ENCODE assay signal across 8 cellular contexts in genomic region chr3:98039322-98040024, GRCh38. TPM values are rescaled to one million over a fixed set of nuclear protein-coding genes. Genes with fewer than 3 reads are reported as not detected.
DNase-seq lines count a peak whose midpoint lies in the region; ATAC-seq and TF ChIP-seq lines count a peak whose summit lies in the region.

No MANE protein-coding gene starts in this region.

- peak overlapping the region; percentile 87 for H3K4me3 Mint-ChIP-seq in activated naive CD8-positive, alpha-beta T cell treated with anti-CD3 and anti-CD28 coated beads, Interleukin-2, amount 10 ng/mL, durations not matched to agents 7 days and 5 days

- no peaks in the 10 kb centered on the region for H3K36me3 Mint-ChIP-seq in activated naive CD8-positive, alpha-beta T cell treated with anti-CD3 and anti-CD28 coated beads, Interleukin-2, amount 10 ng/mL, durations not matched to agents 7 days and 5 days

- H3K27me3 Mint-ChIP-seq in activated naive CD8-positive, alpha-beta T cell treated with anti-CD3 and anti-CD28 coated beads, Interleukin-2, amount 10 ng/mL, durations not matched to agents 7 days and 5 days: peaks cover 49% of the 10 kb centered on the region

- H3K27ac Mint-ChIP-seq in activated naive CD8-positive, alpha-beta T cell treated with anti-CD3 and anti-CD28 coated beads, Interleukin-2, amount 10 ng/mL, durations not matched to agents 7 days and 5 days: peak overlapping the region; percentile 85

- WGBS in heart left ventricle, 4 donors: 15 to 17% (median 16%) methylated on average over 13 of the region's 13 CpGs
- WGBS in prostate gland: 15% methylated on average over 13 of the region's 13 CpGs
- WGBS in urinary bladder: 15% methylated on average over 13 of the region's 13 CpGs

- peaks cover 0 to 25% (median 0%) of the 10 kb centered on the region in 9 donors for H3K27me3 ChIP-seq in heart left ventricle
- no peaks in the 10 kb centered on the region for H3K27me3 ChIP-seq in prostate gland (replicated peaks; ENCODE audit: insufficient read depth)

- H3K9me3 Mint-ChIP-seq in activated naive CD8-positive, alpha-beta T cell treated with anti-CD3 and anti-CD28 coated beads, Interleukin-2, amount 10 ng/mL, durations not matched to agents 7 days and 5 days: peaks cover 4% of the 10 kb centered on the region

- intact Hi-C loops in heart left ventricle (cut with DNase I): loop anchor here (1.0 to 10.0 kb wide), 7 partner anchors 289 to 775 kb away; no protein-coding TSS in a partner anchor
- intact Hi-C loops in prostate gland (cut with DNase I): loop anchor here (5.0 kb wide), 2 partner anchors 288 to 303 kb away; no protein-coding TSS in a partner anchor

- TF ChIP-seq POLR2A in heart left ventricle (IDR thresholded peaks at IDR 0.05) (no peak), prostate gland (IDR thresholded peaks at IDR 0.05) (no peak)

- TF ChIP-seq CTCF in GM12873 (IDR thresholded peaks at IDR 0.05; ENCODE audit: insufficient read depth, low read depth, low read length, missing control alignments) (peak; percentile 77), heart left ventricle (IDR thresholded peaks at IDR 0.05) (peak; percentile 74 to 94 (median 84)), prostate gland (IDR thresholded peaks at IDR 0.05) (peak; percentile 76 to 98 (median 85))

- H3K4me1 ChIP-seq in heart left ventricle (peaks cover 0 to 6% (median 0%) of the 10 kb centered on the region in 12 donors), prostate gland (replicated peaks) (no peaks in the 10 kb centered on the region), urinary bladder (ENCODE audit: insufficient read depth) (no peaks in the 10 kb centered on the region)

- H3K4me3 ChIP-seq in heart left ventricle: peak overlapping the region in 9 of 12 donors; percentile 20 to 51 (median 36)
- no peak overlapping the region for H3K4me3 ChIP-seq in prostate gland
- no peak overlapping the region for H3K4me3 ChIP-seq in urinary bladder (ENCODE audit: low read depth, low read length)

- H3K27ac ChIP-seq in heart left ventricle (no peak overlapping the region), prostate gland (no peak overlapping the region), urinary bladder (ENCODE audit: low read depth) (peak overlapping the region; percentile 60)

- peaks cover 5% of the 10 kb centered on the region for H3K4me1 Mint-ChIP-seq in activated naive CD8-positive, alpha-beta T cell treated with anti-CD3 and anti-CD28 coated beads, Interleukin-2, amount 10 ng/mL, durations not matched to agents 7 days and 5 days

- POLR2A ChIA-PET in activated naive CD8-positive, alpha-beta T cell treated with anti-CD3 and anti-CD28 coated beads, Interleukin-2, amount 10 ng/mL, durations not matched to agents 7 days and 5 days (lab: Charles Lee): interaction anchor here (1.0 kb wide), 1 partner anchor 484 kb away, joined by 3 read pairs; the partner anchor contains the start of gene CLDND1

- H3K36me3 ChIP-seq in heart left ventricle (no peaks in the 10 kb centered on the region), prostate gland (no peaks in the 10 kb centered on the region), urinary bladder (ENCODE audit: insufficient read depth) (no peaks in the 10 kb centered on the region)

- H3K9me3 ChIP-seq in heart left ventricle (peaks cover 0 to 15% (median 3%) of the 10 kb centered on the region in 12 donors), prostate gland (no peaks in the 10 kb centered on the region)

- ATAC-seq in HG02678 (IDR thresholded peaks at IDR 0.05; ENCODE audit: unreplicated experiment) (peak; percentile 97), heart left ventricle (peak; percentile 58 to 94 (median 84))
- peak; percentile 98 for ATAC-seq in activated naive CD8-positive, alpha-beta T cell treated with anti-CD3 and anti-CD28 coated beads, Interleukin-2, amount 10 ng/mL, durations not matched to agents 7 days and 5 days (ENCODE audit: low read depth)

- peak; percentile 87 for DNase-seq in NCI-H1092 treated with DMSO at 0.1 percent for 48 hours (lab: John Stamatoyannopoulos, UW)
- DNase-seq in SKM-1 treated with dmso at 0.1 percent for 144 hours (lab: John Stamatoyannopoulos, UW; ENCODE audit: unreplicated experiment): peak; percentile 86
- DNase-seq in activated naive CD8-positive, alpha-beta T cell treated with anti-CD3 and anti-CD28 coated beads, Interleukin-2, amount 10 ng/mL, durations not matched to agents 7 days and 5 days: peak; percentile 56
- peak in 3 of 5 donors; percentile 13 to 31 (median 19) for DNase-seq in heart left ventricle
- DNase-seq in prostate gland (ENCODE audit: low spot score): peak; percentile 69

RNA-seq across cellular contexts. Expression of gene GABRR3, which starts 4.4 kb away (rescaled TPM):
- not detected for total RNA-seq in activated naive CD8-positive, alpha-beta T cell treated with anti-CD3 and anti-CD28 coated beads, Interleukin-2, amount 10 ng/mL, durations not matched to agents 7 days and 5 days
- total RNA-seq in heart left ventricle: not detected
- not detected for polyA plus RNA-seq in heart left ventricle
- total RNA-seq in prostate gland: under 1 TPM in 1 of 2 donors, not detected in 1; 0.34 TPM
- 0.11 TPM for total RNA-seq in urinary bladder
- 0.01 TPM for polyA plus RNA-seq in urinary bladder

RNA-seq across cellular contexts. Expression of gene OR5AC2, which starts 47.5 kb away (rescaled TPM):
- not detected for total RNA-seq in activated naive CD8-positive, alpha-beta T cell treated with anti-CD3 and anti-CD28 coated beads, Interleukin-2, amount 10 ng/mL, durations not matched to agents 7 days and 5 days
- not detected for total RNA-seq in heart left ventricle
- polyA plus RNA-seq in heart left ventricle: not detected
- total RNA-seq in prostate gland: not detected
- total RNA-seq in urinary bladder: not detected
- not detected for polyA plus RNA-seq in urinary bladder

Comparison
In these comparisons a context has a peak if more than half of its experiments do, and no peak if none do; other contexts are left out.
1. DNase-seq: peak in every context shown above with its lines; median percentile 87 in NCI-H1092 treated with DMSO at 0.1 percent for 48 hours; 86 in SKM-1 treated with dmso at 0.1 percent for 144 hours; 69 in prostate gland; 56 in activated naive CD8-positive, alpha-beta T cell treated with anti-CD3 and anti-CD28 coated beads, Interleukin-2, amount 10 ng/mL, durations not matched to agents 7 days and 5 days; 19 in heart left ventricle.
2. H3K4me3 ChIP-seq: peak in heart left ventricle (9 of 12); none in prostate gland (0 of 2) and urinary bladder (single experiment).
3. Peak in every context shown above with its lines, with median percentiles within 50 percentile points of each other: CTCF ChIP-seq and ATAC-seq.